26 cellular contexts compared by ENCODE assay signal in the genomic region with DNA sequence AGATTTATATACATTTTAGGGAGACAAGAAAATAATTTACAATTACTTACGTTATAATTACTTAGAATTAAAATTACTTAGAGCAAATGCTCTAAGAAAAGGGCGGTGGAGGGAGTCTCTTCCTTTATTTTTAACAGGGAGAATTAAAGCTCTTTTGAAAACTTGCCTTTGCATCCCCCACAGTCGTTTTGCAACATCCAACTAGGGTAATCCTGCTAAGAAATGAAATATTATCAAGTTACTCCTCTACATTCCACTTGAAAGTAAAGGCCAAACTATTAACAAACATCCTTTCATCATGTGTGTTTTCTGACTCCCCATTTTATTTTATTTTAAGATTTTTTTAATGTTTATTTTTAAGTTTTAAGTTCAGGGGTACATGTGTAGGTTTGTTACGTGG.
"Had no signal": no experiment of that assay in that cellular context is flagged by ENCODE, and none has a peak within 500 bp of the region (broad histone marks: within the 10 kb centered on the region; RNA-seq: fewer than 3 reads in every experiment).

No MANE protein-coding gene starts in this region.

- ATAC-seq: naive thymus-derived CD4-positive, alpha-beta T cell; natural killer cell; psoas muscle; right cardiac atrium; right lobe of liver; stimulated activated effector memory CD8-positive, alpha-beta T cell treated with anti-CD3 and anti-CD28 coated beads, Interleukin-12 subunit alpha, Interleukin-12 subunit beta, amount 100 ng/mL, for 72 hours; stimulated activated naive B cell treated with anti-CD40 and anti-IgM and Interleukin-4, amounts not matched to agents 10 μg/mL and 1 μg/mL and 100 μg/mL, for 72 hours had no signal

- H3K4me1 Mint-ChIP-seq: naive thymus-derived CD4-positive, alpha-beta T cell; natural killer cell; nephron progenitor cell; neural crest cell; stimulated activated effector memory CD8-positive, alpha-beta T cell treated with anti-CD3 and anti-CD28 coated beads, Interleukin-12 subunit alpha, Interleukin-12 subunit beta, amount 100 ng/mL, for 72 hours; stimulated activated naive B cell treated with anti-CD40 and anti-IgM and Interleukin-4, amounts not matched to agents 10 μg/mL and 1 μg/mL and 100 μg/mL, for 72 hours had no signal

- H3K27me3 Mint-ChIP-seq: naive thymus-derived CD4-positive, alpha-beta T cell; stimulated activated naive B cell treated with anti-CD40 and anti-IgM and Interleukin-4, amounts not matched to agents 10 μg/mL and 1 μg/mL and 100 μg/mL, for 72 hours; stimulated activated naive CD8-positive, alpha-beta T cell treated with anti-CD3 and anti-CD28 coated beads, Interleukin-15, Interleukin-2, amounts not matched to agents 100 ng/mL and 50 ng/mL, for 24 hours had no signal

- H3K4me3 Mint-ChIP-seq: naive thymus-derived CD4-positive, alpha-beta T cell; natural killer cell; nephron progenitor cell; neural crest cell; stimulated activated effector memory CD8-positive, alpha-beta T cell treated with anti-CD3 and anti-CD28 coated beads, Interleukin-12 subunit alpha, Interleukin-12 subunit beta, amount 100 ng/mL, for 72 hours; stimulated activated naive B cell treated with anti-CD40 and anti-IgM and Interleukin-4, amounts not matched to agents 10 μg/mL and 1 μg/mL and 100 μg/mL, for 72 hours; stimulated activated naive CD8-positive, alpha-beta T cell treated with anti-CD3 and anti-CD28 coated beads, Interleukin-15, Interleukin-2, amounts not matched to agents 100 ng/mL and 50 ng/mL, for 24 hours had no signal

- H3K36me3 Mint-ChIP-seq: naive thymus-derived CD4-positive, alpha-beta T cell; stimulated activated effector memory CD8-positive, alpha-beta T cell treated with anti-CD3 and anti-CD28 coated beads, Interleukin-12 subunit alpha, Interleukin-12 subunit beta, amount 100 ng/mL, for 72 hours; stimulated activated naive B cell treated with anti-CD40 and anti-IgM and Interleukin-4, amounts not matched to agents 10 μg/mL and 1 μg/mL and 100 μg/mL, for 72 hours had no signal

- DNase-seq: naive thymus-derived CD4-positive, alpha-beta T cell; natural killer cell; nephron progenitor cell; nucleus accumbens; ovary; posterior cingulate gyrus; psoas muscle; right cardiac atrium; right lobe of liver; sigmoid colon; small intestine; stimulated activated CD4-positive, alpha-beta T cell treated with anti-CD3 and anti-CD28 coated beads, Interleukin-15, amount 100 ng/mL, for 24 hours; stimulated activated CD4-positive, alpha-beta T cell treated with anti-CD3 and anti-CD28 coated beads, Interleukin-2, amount 100 ng/mL, for 24 hours; stimulated activated CD4-positive, alpha-beta T cell treated with anti-CD3 and anti-CD28 coated beads, Interleukin-2, amount 100 ng/mL, for 48 hours; stimulated activated CD4-positive, alpha-beta T cell treated with anti-CD3 and anti-CD28 coated beads, Interleukin-4, amount 100 ng/mL, for 24 hours; stimulated activated naive B cell treated with anti-CD40 and anti-IgM and Interleukin-4, amounts not matched to agents 10 μg/mL and 1 μg/mL and 100 μg/mL, for 72 hours; stimulated activated naive CD4-positive, alpha-beta T cell treated with Interleukin-2 at 50 U/mL for 16 hours; stomach; thyroid gland; trophoblast cell; upper lobe of left lung had no signal

- FAIRE-seq: small intestine, urothelium cell line had no signal

- H3K9me3 Mint-ChIP-seq: stimulated activated naive B cell treated with anti-CD40 and anti-IgM and Interleukin-4, amounts not matched to agents 10 μg/mL and 1 μg/mL and 100 μg/mL, for 72 hours; stimulated activated naive CD8-positive, alpha-beta T cell treated with anti-CD3 and anti-CD28 coated beads, Interleukin-15, Interleukin-2, amounts not matched to agents 100 ng/mL and 50 ng/mL, for 24 hours had no signal

- H3K27ac Mint-ChIP-seq: naive thymus-derived CD4-positive, alpha-beta T cell; natural killer cell; nephron progenitor cell; progenitor cell of endocrine pancreas; stimulated activated effector memory CD8-positive, alpha-beta T cell treated with anti-CD3 and anti-CD28 coated beads, Interleukin-12 subunit alpha, Interleukin-12 subunit beta, amount 100 ng/mL, for 72 hours; stimulated activated naive B cell treated with anti-CD40 and anti-IgM and Interleukin-4, amounts not matched to agents 10 μg/mL and 1 μg/mL and 100 μg/mL, for 72 hours; stimulated activated naive CD8-positive, alpha-beta T cell treated with anti-CD3 and anti-CD28 coated beads, Interleukin-15, Interleukin-2, amounts not matched to agents 100 ng/mL and 50 ng/mL, for 24 hours had no signal
